In genomic region chr12:113658030-113658655, GRCh38 we compare ENCODE assay signal across 1 cellular context.
TF ChIP-seq lines count a peak whose summit lies in the region.

No MANE protein-coding gene starts in this region.

TF ChIP-seq in K562, 482 proteins besides CTCF, POLR2A, EP300 and RAD21 (continued from another document):
- TF ChIP-seq NONO (IDR thresholded peaks at IDR 0.05; ENCODE audit: low read depth in 2 of 2, low read length in 1 of 2): no peak
- no peak for TF ChIP-seq SPI1 (IDR thresholded peaks at IDR 0.05; ENCODE audit: borderline replicate concordance, low read depth, low read length)
- no peak for TF ChIP-seq ZNF699 (CRISPR knock-in tag; IDR thresholded peaks at IDR 0.05; ENCODE audit: insufficient replicate concordance)
- TF ChIP-seq BCOR (IDR thresholded peaks at IDR 0.05): peak; percentile 86
- no peak for TF ChIP-seq BACH1 (tag; IDR thresholded peaks at IDR 0.05)
- TF ChIP-seq DNMT1 (IDR thresholded peaks at IDR 0.05): no peak
- TF ChIP-seq RBM25 (IDR thresholded peaks at IDR 0.05; ENCODE audit: low read depth, low read length, severe bottlenecking): peak; percentile 72
- TF ChIP-seq NCOA2 (IDR thresholded peaks at IDR 0.05; ENCODE audit: partially characterized antibody in 2 of 2): no peak
- no peak for TF ChIP-seq SMARCA5 (IDR thresholded peaks at IDR 0.05)
- no peak for TF ChIP-seq ZFP36 (IDR thresholded peaks at IDR 0.05; ENCODE audit: low read depth, low read length, partially characterized antibody)
- no peak for TF ChIP-seq ZBTB8A (IDR thresholded peaks at IDR 0.05; ENCODE audit: partially characterized antibody)
- no peak for TF ChIP-seq CREBBP (IDR thresholded peaks at IDR 0.05; ENCODE audit: low read depth, low read length)
- TF ChIP-seq HNRNPH1 (optimal IDR thresholded peaks at IDR 0.05; ENCODE audit: low read depth, low read length): no peak
- TF ChIP-seq ARHGAP35 (IDR thresholded peaks at IDR 0.05; ENCODE audit: partially characterized antibody): no peak
- no peak for TF ChIP-seq ZBTB2 (IDR thresholded peaks at IDR 0.05)
- no peak for TF ChIP-seq NFE2L1 (tag; IDR thresholded peaks at IDR 0.05; ENCODE audit: borderline replicate concordance, low read depth)
- no peak for TF ChIP-seq NR2F6 (CRISPR knock-in tag; IDR thresholded peaks at IDR 0.05)
